Comparison of ENCODE assay signal across 24 cellular contexts in the genomic region with DNA sequence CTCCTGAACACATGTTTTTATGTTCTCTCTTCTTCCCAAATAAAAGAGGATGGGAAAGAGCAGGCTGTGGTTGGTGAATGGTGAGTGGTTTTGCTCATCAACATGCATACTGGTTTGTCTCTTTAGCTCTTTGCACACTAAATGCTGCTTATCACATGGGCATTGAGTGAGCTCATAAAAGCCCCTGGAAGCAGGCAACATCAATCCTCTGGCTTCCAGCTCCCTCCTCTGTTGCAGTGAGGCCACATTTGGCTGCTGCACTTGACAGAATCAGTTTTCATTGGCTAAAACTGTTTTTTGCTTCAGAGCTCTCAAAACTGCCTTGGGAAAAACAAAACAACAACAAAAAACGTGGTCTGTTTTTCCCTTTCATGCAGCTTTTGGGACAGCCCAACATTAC.
DNase-seq lines count a peak whose midpoint lies in the region; ATAC-seq lines count a peak whose summit lies in the region.
"Had no signal": no experiment of that assay in that cellular context is flagged by ENCODE, and none has a peak within 500 bp of the region (broad histone marks: within the 10 kb centered on the region; RNA-seq: fewer than 3 reads in every experiment).

No MANE protein-coding gene starts in this region.

- H3K27ac ChIP-seq in mesodermal cell (ENCODE audit: low read depth, low read length, severe bottlenecking), result peak overlapping the region; percentile 31
- H3K27ac ChIP-seq: body of pancreas, psoas muscle, tibial artery had no signal

- WGBS in mesodermal cell (ENCODE audit: insufficient coverage in 2 of 2), 2 experiments, result no CpG with 5 or more reads among the region's 1 CpG

- DNase-seq in OCI-M1 (lab: John Stamatoyannopoulos, UW), result peak; percentile 5
- DNase-seq in fibroblast of peridontal ligament (ENCODE audit: extremely low read depth), result peak; percentile 48
- no peak for DNase-seq in NOMO-1 (lab: John Stamatoyannopoulos, UW; ENCODE audit: unreplicated experiment in 2 of 2)
- no peak for DNase-seq in activated T-cell treated with anti-CD3 and anti-CD28 coated beads, Interleukin-2, amount 50 U/mL, for 72 hours
- DNase-seq in middle frontal gyrus (ENCODE audit: extremely low spot score, low spot score), result no peak
- DNase-seq in T-helper 1 cell, result no peak
- DNase-seq: activated T-cell treated with anti-CD3 and anti-CD28 coated beads, Interleukin-2, amount 50 U/mL, for 48 hours; body of pancreas; CD4-positive, CD25-positive, alpha-beta regulatory T cell; kidney glomerular epithelial cell; mammary epithelial cell; NCI-H1048; NCI-H2029; NCI-H446 treated with DMSO at 0.1 percent for 48 hours; psoas muscle; small intestine; stimulated activated CD4-positive, alpha-beta T cell treated with anti-CD3 and anti-CD28 coated beads, Interleukin-4, amount 100 ng/mL, for 1 hour; T-helper 9 cell; tibial artery had no signal

- no peaks in the 10 kb centered on the region for H3K4me1 Mint-ChIP-seq in activated T-cell treated with anti-CD3 and anti-CD28 coated beads, Interleukin-2, amount 50 U/mL, for 72 hours (ENCODE audit: low read depth)
- H3K4me1 Mint-ChIP-seq: CD4-positive, CD25-positive, alpha-beta regulatory T cell; neural crest cell had no signal

- H3K4me1 ChIP-seq in ES-I3 (ENCODE audit: insufficient read depth, low read length) (peaks cover 47% of the 10 kb centered on the region), mesodermal cell (ENCODE audit: control insufficient read depth, insufficient read depth, low read length, poor library complexity, severe bottlenecking) (peaks cover 10% of the 10 kb centered on the region)
- H3K4me1 ChIP-seq: body of pancreas, psoas muscle, tibial artery had no signal

- no peak overlapping the region for H3K4me3 Mint-ChIP-seq in activated T-cell treated with anti-CD3 and anti-CD28 coated beads, Interleukin-2, amount 50 U/mL, for 72 hours
- H3K4me3 Mint-ChIP-seq: CD4-positive, CD25-positive, alpha-beta regulatory T cell; neural crest cell; stimulated activated naive CD8-positive, alpha-beta T cell treated with anti-CD3 and anti-CD28 coated beads, Interleukin-15, Interleukin-2, amounts not matched to agents 100 ng/mL and 50 ng/mL, for 24 hours had no signal

- no peak overlapping the region for H3K27ac Mint-ChIP-seq in activated T-cell treated with anti-CD3 and anti-CD28 coated beads, Interleukin-2, amount 50 U/mL, for 72 hours
- H3K27ac Mint-ChIP-seq: activated naive CD4-positive, alpha-beta T cell treated with anti-CD3 and anti-CD28 coated beads, Interleukin-2, amount 50 U/mL, for 72 hours; CD4-positive, CD25-positive, alpha-beta regulatory T cell; stimulated activated naive CD8-positive, alpha-beta T cell treated with anti-CD3 and anti-CD28 coated beads, Interleukin-15, Interleukin-2, amounts not matched to agents 100 ng/mL and 50 ng/mL, for 24 hours had no signal

- ATAC-seq in activated T-cell treated with anti-CD3 and anti-CD28 coated beads, Interleukin-2, amount 50 U/mL, for 72 hours (replicated peaks in 1 of 2), result no peak
- ATAC-seq: activated naive CD4-positive, alpha-beta T cell treated with anti-CD3 and anti-CD28 coated beads, Interleukin-2, amount 50 U/mL, for 72 hours; body of pancreas; psoas muscle had no signal

- H3K4me3 ChIP-seq in mesodermal cell (ENCODE audit: extremely low read depth, insufficient read depth, low read length, poor library complexity, severe bottlenecking), result no peak overlapping the region
- H3K4me3 ChIP-seq: body of pancreas, psoas muscle, tibial artery had no signal

- H3K9me3 ChIP-seq in ES-I3 (ENCODE audit: control insufficient read depth, insufficient read depth, low read length) (no peaks in the 10 kb centered on the region), mesodermal cell (ENCODE audit: control insufficient read depth, low read length) (no peaks in the 10 kb centered on the region)
- H3K9me3 ChIP-seq: body of pancreas, psoas muscle, tibial artery had no signal

- no peaks in the 10 kb centered on the region for H3K27me3 Mint-ChIP-seq in activated T-cell treated with anti-CD3 and anti-CD28 coated beads, Interleukin-2, amount 50 U/mL, for 72 hours (ENCODE audit: low read depth)
- H3K27me3 Mint-ChIP-seq: CD4-positive, CD25-positive, alpha-beta regulatory T cell; stimulated activated naive CD8-positive, alpha-beta T cell treated with anti-CD3 and anti-CD28 coated beads, Interleukin-15, Interleukin-2, amounts not matched to agents 100 ng/mL and 50 ng/mL, for 24 hours had no signal

- peak overlapping the region; percentile 36; the same call in 1 of the 2 replicates for H3K9ac ChIP-seq in ES-I3 (ENCODE audit: low read depth, low read length)

- H3K36me3 Mint-ChIP-seq in activated T-cell treated with anti-CD3 and anti-CD28 coated beads, Interleukin-2, amount 50 U/mL, for 72 hours (ENCODE audit: insufficient read depth in 2 of 2), result no peaks in the 10 kb centered on the region
- H3K36me3 Mint-ChIP-seq: activated naive CD4-positive, alpha-beta T cell treated with anti-CD3 and anti-CD28 coated beads, Interleukin-2, amount 50 U/mL, for 72 hours; CD4-positive, CD25-positive, alpha-beta regulatory T cell had no signal

- H3K9me3 Mint-ChIP-seq in activated T-cell treated with anti-CD3 and anti-CD28 coated beads, Interleukin-2, amount 50 U/mL, for 72 hours, result peaks cover 2 to 6% of the 10 kb centered on the region in 2 donors
- H3K9me3 Mint-ChIP-seq: neural crest cell; stimulated activated naive CD8-positive, alpha-beta T cell treated with anti-CD3 and anti-CD28 coated beads, Interleukin-15, Interleukin-2, amounts not matched to agents 100 ng/mL and 50 ng/mL, for 24 hours had no signal

- H3K36me3 ChIP-seq in ES-I3 (ENCODE audit: insufficient read depth, low read length), result no peaks in the 10 kb centered on the region
- no peaks in the 10 kb centered on the region for H3K36me3 ChIP-seq in mesodermal cell (ENCODE audit: control insufficient read depth, insufficient read depth, low read length)
- H3K36me3 ChIP-seq: tibial artery had no signal

Comparison
In these comparisons a context has a peak if more than half of its experiments do, and no peak if none do; other contexts are left out.
1. DNase-seq: peak in OCI-M1 (single experiment) and fibroblast of peridontal ligament (single experiment); none in NOMO-1 (0 of 2), activated T-cell treated with anti-CD3 and anti-CD28 coated beads, Interleukin-2, amount 50 U/mL, for 72 hours (0 of 2), middle frontal gyrus (single experiment) and T-helper 1 cell (0 of 5).